17 cellular contexts compared by ENCODE assay signal in genomic region chr17:81016575-81016974, GRCh38. TPM values are rescaled to one million over a fixed set of nuclear protein-coding genes. Genes with fewer than 3 reads are reported as not detected.
DNase-seq lines count a peak whose midpoint lies in the region; ATAC-seq and TF ChIP-seq lines count a peak whose summit lies in the region.
"Had no signal": no experiment of that assay in that cellular context is flagged by ENCODE, and none has a peak within 500 bp of the region (broad histone marks: within the 10 kb centered on the region; RNA-seq: fewer than 3 reads in every experiment).

No MANE protein-coding gene starts in this region.

- H4K20me1 ChIP-seq in OCI-LY7 (ENCODE audit: insufficient read depth, low read length) = no peaks in the 10 kb centered on the region
- H4K20me1 ChIP-seq: BLaER1 had no signal

- peak overlapping the region; percentile 30 for H3K4me3 Mint-ChIP-seq in activated naive CD4-positive, alpha-beta T cell treated with anti-CD3 and anti-CD28 coated beads, Interleukin-2, amount 10 ng/mL, durations not matched to agents 7 days and 5 days
- H3K4me3 Mint-ChIP-seq in activated naive CD4-positive, alpha-beta T cell treated with anti-CD3 and anti-CD28 coated beads for 36 hours = no peak overlapping the region
- H3K4me3 Mint-ChIP-seq in CD4-positive, alpha-beta memory T cell = peak overlapping the region in 6 of 8 donors; percentile 6 to 46 (median 36)
- H3K4me3 Mint-ChIP-seq in T-cell = peak overlapping the region; percentile 2 to 21 (median 8)
- peak overlapping the region in 8 of 10 donors; percentile 12 to 87 (median 52) for H3K4me3 Mint-ChIP-seq in naive thymus-derived CD4-positive, alpha-beta T cell
- H3K4me3 Mint-ChIP-seq: HFFc6 had no signal

- no peak for TF ChIP-seq CTCF in OCI-LY7 (conservative IDR thresholded peaks at IDR 0.05; ENCODE audit: low read length)

- POLR2A ChIA-PET in CD4-positive, alpha-beta memory T cell (lab: Charles Lee; ENCODE audit: partially characterized antibody) = interaction anchor here (1.4 to 4.5 kb wide), 5 partner anchors 9 to 79 kb away, joined by 4 to 29 read pairs (median 12); partner anchors contain the start of genes BAIAP2 and CHMP6
- POLR2A ChIA-PET in T-cell (lab: Charles Lee) = interaction anchor here in 1 of 2 donors (1.2 kb wide), 1 partner anchor 10 kb away, joined by 3 read pairs; no protein-coding TSS in a partner anchor
- POLR2A ChIA-PET in naive thymus-derived CD4-positive, alpha-beta T cell (lab: Charles Lee) = interaction anchor here (1.9 to 2.9 kb wide), 2 partner anchors 9 to 25 kb away, joined by 6 to 20 read pairs; partner anchors contain the start of gene CHMP6
- POLR2A ChIA-PET in OCI-LY7 (lab: Charles Lee) = no interaction called here

- no peak overlapping the region for H2AFZ ChIP-seq in OCI-LY7 (ENCODE audit: low read length)

- intact Hi-C loops in activated naive CD4-positive, alpha-beta T cell treated with anti-CD3 and anti-CD28 coated beads for 36 hours (cut with micrococcal nuclease) = no loop called here
- intact Hi-C loops in CD4-positive, alpha-beta memory T cell (cut with micrococcal nuclease) = no loop called here
- intact Hi-C loops in naive thymus-derived CD4-positive, alpha-beta T cell (cut with micrococcal nuclease) = no loop called here
- intact Hi-C loops in OCI-LY7 (cut with micrococcal nuclease; ENCODE audit: unreplicated experiment) = no loop called here

- H3K9me3 Mint-ChIP-seq in activated naive CD4-positive, alpha-beta T cell treated with anti-CD3 and anti-CD28 coated beads, Interleukin-2, amount 10 ng/mL, durations not matched to agents 7 days and 5 days = peaks cover 17% of the 10 kb centered on the region
- H3K9me3 Mint-ChIP-seq in activated naive CD4-positive, alpha-beta T cell treated with anti-CD3 and anti-CD28 coated beads for 36 hours = peaks cover 9% of the 10 kb centered on the region
- H3K9me3 Mint-ChIP-seq in CD4-positive, alpha-beta memory T cell = peaks cover 0 to 17% (median 6%) of the 10 kb centered on the region in 8 donors
- H3K9me3 Mint-ChIP-seq in T-cell = peaks cover 0 to 4% (median 0%) of the 10 kb centered on the region in 3 donors
- H3K9me3 Mint-ChIP-seq in naive thymus-derived CD4-positive, alpha-beta T cell = peaks cover 0 to 18% (median 4%) of the 10 kb centered on the region in 11 donors

- H3K4me2 ChIP-seq in OCI-LY7 (ENCODE audit: low read length) = no peak overlapping the region

- H3K4me1 Mint-ChIP-seq in activated naive CD4-positive, alpha-beta T cell treated with anti-CD3 and anti-CD28 coated beads, Interleukin-2, amount 10 ng/mL, durations not matched to agents 7 days and 5 days = peaks cover 38% of the 10 kb centered on the region
- H3K4me1 Mint-ChIP-seq in activated naive CD4-positive, alpha-beta T cell treated with anti-CD3 and anti-CD28 coated beads for 36 hours (ENCODE audit: low read depth) = peaks cover 12% of the 10 kb centered on the region
- H3K4me1 Mint-ChIP-seq in CD4-positive, alpha-beta memory T cell = peaks cover 15 to 47% (median 29%) of the 10 kb centered on the region in 4 donors
- H3K4me1 Mint-ChIP-seq in T-cell = peaks cover 32 to 34% (median 32%) of the 10 kb centered on the region in 3 donors
- H3K4me1 Mint-ChIP-seq in naive thymus-derived CD4-positive, alpha-beta T cell = peaks cover 20 to 43% (median 40%) of the 10 kb centered on the region in 7 donors

- H3K9me2 ChIP-seq in OCI-LY7 (ENCODE audit: insufficient read depth, low read length) = no peaks in the 10 kb centered on the region

- peaks cover 30% of the 10 kb centered on the region for H3K4me1 ChIP-seq in CD4-positive, alpha-beta memory T cell (ENCODE audit: insufficient read depth, low read length)
- peaks cover 10 to 15% of the 10 kb centered on the region in 2 donors for H3K4me1 ChIP-seq in naive thymus-derived CD4-positive, alpha-beta T cell (ENCODE audit: control insufficient read depth in 2 of 2, insufficient read depth in 2 of 2, low read length in 2 of 2)
- no peaks in the 10 kb centered on the region for H3K4me1 ChIP-seq in OCI-LY7 (ENCODE audit: insufficient read depth, low read length, poor library complexity, severe bottlenecking)

- no peaks in the 10 kb centered on the region for H3K36me3 ChIP-seq in CD4-positive, alpha-beta memory T cell (ENCODE audit: insufficient read depth, low read length)
- no peaks in the 10 kb centered on the region for H3K36me3 ChIP-seq in naive thymus-derived CD4-positive, alpha-beta T cell (ENCODE audit: control insufficient read depth in 2 of 3, insufficient read depth in 3 of 3, low read length in 3 of 3)
- H3K36me3 ChIP-seq in OCI-LY7 (ENCODE audit: insufficient read depth, low read length) = no peaks in the 10 kb centered on the region
- H3K36me3 ChIP-seq: BLaER1 had no signal

- CTCF ChIA-PET in activated naive CD4-positive, alpha-beta T cell treated with anti-CD3 and anti-CD28 coated beads, Interleukin-2, amount 10 ng/mL, durations not matched to agents 7 days and 5 days (lab: Charles Lee) = interaction anchor here (0.7 kb wide), 1 partner anchor 11 kb away, joined by 3 read pairs; no protein-coding TSS in a partner anchor
- CTCF ChIA-PET in activated naive CD4-positive, alpha-beta T cell treated with anti-CD3 and anti-CD28 coated beads for 36 hours (lab: Charles Lee) = no interaction called here
- CTCF ChIA-PET in CD4-positive, alpha-beta memory T cell (lab: Charles Lee; ENCODE audit: partially characterized antibody) = no interaction called here
- CTCF ChIA-PET in T-cell (lab: Charles Lee) (no interaction called here), OCI-LY7 (lab: Charles Lee; ENCODE audit: unreplicated experiment) (no interaction called here)
- CTCF ChIA-PET in naive thymus-derived CD4-positive, alpha-beta T cell (lab: Charles Lee) = interaction anchor here (1.7 kb wide), 1 partner anchor 28 kb away, joined by 6 read pairs; no protein-coding TSS in a partner anchor

- no peaks in the 10 kb centered on the region for H3K27me3 ChIP-seq in CD4-positive, alpha-beta memory T cell (ENCODE audit: insufficient read depth, low read length)
- H3K27me3 ChIP-seq in naive thymus-derived CD4-positive, alpha-beta T cell (ENCODE audit: control insufficient read depth in 2 of 2, insufficient read depth in 2 of 2, low read length in 2 of 2) = no peaks in the 10 kb centered on the region
- H3K27me3 ChIP-seq: BLaER1 had no signal

- no peak overlapping the region for H3K4me3 ChIP-seq in CD4-positive, alpha-beta memory T cell (ENCODE audit: low read length in 2 of 2)
- no peak overlapping the region for H3K4me3 ChIP-seq in naive thymus-derived CD4-positive, alpha-beta T cell (ENCODE audit: low read length)
- H3K4me3 ChIP-seq in OCI-LY7 (ENCODE audit: low read depth, low read length, poor library complexity, severe bottlenecking) = no peak overlapping the region
- H3K4me3 ChIP-seq: BLaER1 had no signal

- no peaks in the 10 kb centered on the region for H3K9me3 ChIP-seq in CD4-positive, alpha-beta memory T cell (ENCODE audit: control insufficient read depth in 1 of 2, low read length in 2 of 2)
- peaks cover 0 to 7% (median 0%) of the 10 kb centered on the region in 3 experiments for H3K9me3 ChIP-seq in naive thymus-derived CD4-positive, alpha-beta T cell (ENCODE audit: control insufficient read depth in 2 of 3, low read length in 3 of 3)
- peaks cover 6% of the 10 kb centered on the region for H3K9me3 ChIP-seq in OCI-LY7 (ENCODE audit: low read length)

- H3K27me3 Mint-ChIP-seq in activated naive CD4-positive, alpha-beta T cell treated with anti-CD3 and anti-CD28 coated beads, Interleukin-2, amount 10 ng/mL, durations not matched to agents 7 days and 5 days = peaks cover 14% of the 10 kb centered on the region
- no peaks in the 10 kb centered on the region for H3K27me3 Mint-ChIP-seq in activated naive CD4-positive, alpha-beta T cell treated with anti-CD3 and anti-CD28 coated beads for 36 hours (ENCODE audit: low read depth)
- no peaks in the 10 kb centered on the region for H3K27me3 Mint-ChIP-seq in CD4-positive, alpha-beta memory T cell
- H3K27me3 Mint-ChIP-seq in T-cell = no peaks in the 10 kb centered on the region
- no peaks in the 10 kb centered on the region for H3K27me3 Mint-ChIP-seq in naive thymus-derived CD4-positive, alpha-beta T cell

- no peak for DNase-seq in activated naive CD4-positive, alpha-beta T cell treated with anti-CD3 and anti-CD28 coated beads, Interleukin-2, amount 10 ng/mL, durations not matched to agents 7 days and 5 days
- no peak for DNase-seq in activated naive CD4-positive, alpha-beta T cell treated with anti-CD3 and anti-CD28 coated beads for 36 hours
- no peak for DNase-seq in CD4-positive, alpha-beta memory T cell
- no peak for DNase-seq in T-cell
- no peak for DNase-seq in naive thymus-derived CD4-positive, alpha-beta T cell
- DNase-seq in NOMO-1 (lab: John Stamatoyannopoulos, UW; ENCODE audit: unreplicated experiment in 2 of 2) = no peak
- no peak for DNase-seq in OCI-LY7 (ENCODE audit: low spot score)
- DNase-seq: Caco-2, HFFc6, MM.1S, NCI-H1105, NCI-H187, NCI-H446 treated with DMSO at 0.1 percent for 48 hours, NCI-H748 treated with DMSO at 0.1 percent for 48 hours, Right ventricle myocardium superior had no signal

- peak overlapping the region; percentile 96 for H3K27ac Mint-ChIP-seq in activated naive CD4-positive, alpha-beta T cell treated with anti-CD3 and anti-CD28 coated beads, Interleukin-2, amount 10 ng/mL, durations not matched to agents 7 days and 5 days
- no peak overlapping the region for H3K27ac Mint-ChIP-seq in activated naive CD4-positive, alpha-beta T cell treated with anti-CD3 and anti-CD28 coated beads for 36 hours
- peak overlapping the region in 6 of 7 donors; percentile 30 to 92 (median 65) for H3K27ac Mint-ChIP-seq in CD4-positive, alpha-beta memory T cell
- peak overlapping the region; percentile 79 to 97 for H3K27ac Mint-ChIP-seq in T-cell
- H3K27ac Mint-ChIP-seq in naive thymus-derived CD4-positive, alpha-beta T cell = peak overlapping the region; percentile 60 to 99 (median 95)
- H3K27ac Mint-ChIP-seq: HFFc6 had no signal

- H3K27ac ChIP-seq in CD4-positive, alpha-beta memory T cell (ENCODE audit: low read depth, low read length) = no peak overlapping the region
- H3K27ac ChIP-seq in naive thymus-derived CD4-positive, alpha-beta T cell (ENCODE audit: low read depth, low read length) = no peak overlapping the region
- no peak overlapping the region for H3K27ac ChIP-seq in OCI-LY7 (ENCODE audit: low read depth, low read length, poor library complexity, severe bottlenecking)
- H3K27ac ChIP-seq: BLaER1 had no signal

- BruUV-seq in OCI-LY7 (replicated peaks; lab: Mats Ljungman, UMichigan) = no TSS peak

- no peak for ATAC-seq in T-cell (replicated peaks in 1 of 4)
- ATAC-seq in naive thymus-derived CD4-positive, alpha-beta T cell = no peak
- ATAC-seq: Panc1 had no signal

- peaks cover 16% of the 10 kb centered on the region for H3K36me3 Mint-ChIP-seq in activated naive CD4-positive, alpha-beta T cell treated with anti-CD3 and anti-CD28 coated beads, Interleukin-2, amount 10 ng/mL, durations not matched to agents 7 days and 5 days
- H3K36me3 Mint-ChIP-seq in activated naive CD4-positive, alpha-beta T cell treated with anti-CD3 and anti-CD28 coated beads for 36 hours (ENCODE audit: low read depth) = peaks cover 3% of the 10 kb centered on the region
- H3K36me3 Mint-ChIP-seq in CD4-positive, alpha-beta memory T cell = no peaks in the 10 kb centered on the region
- H3K36me3 Mint-ChIP-seq in T-cell = peaks cover 3% of the 10 kb centered on the region
- H3K36me3 Mint-ChIP-seq in naive thymus-derived CD4-positive, alpha-beta T cell = peaks cover 0 to 17% (median 16%) of the 10 kb centered on the region in 5 donors

- H3K79me2 ChIP-seq in OCI-LY7 (ENCODE audit: insufficient read depth, low read depth, low read length) = no peaks in the 10 kb centered on the region

RNA-seq across cellular contexts. Expression of gene BAIAP2, which starts 18.4 kb away (rescaled TPM):
- 1 to 10 TPM; 3.9 to 4.2 TPM for total RNA-seq in activated naive CD4-positive, alpha-beta T cell treated with anti-CD3 and anti-CD28 coated beads for 36 hours
- 1 to 10 TPM; 5.4 to 7.2 TPM for total RNA-seq in CD4-positive, alpha-beta memory T cell
- polyA plus RNA-seq in CD4-positive, alpha-beta memory T cell = 1 to 10 TPM; 2.1 to 5.6 TPM
- 10 to 100 TPM in 3 of 5 donors, 1 to 10 TPM in 2; 6.3 to 12.0 (median 10.1) TPM for total RNA-seq in T-cell
- total RNA-seq in naive thymus-derived CD4-positive, alpha-beta T cell = 10 to 100 TPM in 3 of 5 experiments, 1 to 10 TPM in 2; 7.3 to 13.7 (median 12.3) TPM
- 1 to 10 TPM; 3.2 to 4.9 TPM for polyA plus RNA-seq in naive thymus-derived CD4-positive, alpha-beta T cell
- total RNA-seq in OCI-LY7 (2014; rRNA removed; shearing (Covaris generic)) = 1.3 and 2.1 TPM in 2 replicates
- 2.1 and 2.3 TPM in 2 replicates for total RNA-seq in OCI-LY7 (2022)

RNA-seq across cellular contexts. Expression of gene CHMP6, which starts 24.9 kb away (rescaled TPM):
- total RNA-seq in activated naive CD4-positive, alpha-beta T cell treated with anti-CD3 and anti-CD28 coated beads for 36 hours = 10 to 100 TPM; 10.1 to 10.6 TPM
- 10 to 100 TPM; 41.4 to 42.3 TPM for total RNA-seq in CD4-positive, alpha-beta memory T cell
- polyA plus RNA-seq in CD4-positive, alpha-beta memory T cell = 10 to 100 TPM; 36.7 to 48.7 TPM
- 10 to 100 TPM; 25.0 to 48.9 (median 43.2) TPM for total RNA-seq in T-cell
- 10 to 100 TPM; 26.4 to 49.9 (median 41.7) TPM for total RNA-seq in naive thymus-derived CD4-positive, alpha-beta T cell
- polyA plus RNA-seq in naive thymus-derived CD4-positive, alpha-beta T cell = 10 to 100 TPM; 49.8 to 55.4 TPM
- total RNA-seq in OCI-LY7 (2014; rRNA removed; shearing (Covaris generic)) = 7.9 and 10.8 TPM in 2 replicates
- 23.6 and 23.8 TPM in 2 replicates for total RNA-seq in OCI-LY7 (2022)

Comparison
In these comparisons a context has a peak if more than half of its experiments do, and no peak if none do; other contexts are left out.
1. CTCF ChIA-PET loops: an anchor here in activated naive CD4-positive, alpha-beta T cell treated with anti-CD3 and anti-CD28 coated beads, Interleukin-2, amount 10 ng/mL, durations not matched to agents 7 days and 5 days (0.7 kb wide) and naive thymus-derived CD4-positive, alpha-beta T cell (1.7 kb wide); none called in activated naive CD4-positive, alpha-beta T cell treated with anti-CD3 and anti-CD28 coated beads for 36 hours, CD4-positive, alpha-beta memory T cell, T-cell and OCI-LY7.